In the genomic region with DNA sequence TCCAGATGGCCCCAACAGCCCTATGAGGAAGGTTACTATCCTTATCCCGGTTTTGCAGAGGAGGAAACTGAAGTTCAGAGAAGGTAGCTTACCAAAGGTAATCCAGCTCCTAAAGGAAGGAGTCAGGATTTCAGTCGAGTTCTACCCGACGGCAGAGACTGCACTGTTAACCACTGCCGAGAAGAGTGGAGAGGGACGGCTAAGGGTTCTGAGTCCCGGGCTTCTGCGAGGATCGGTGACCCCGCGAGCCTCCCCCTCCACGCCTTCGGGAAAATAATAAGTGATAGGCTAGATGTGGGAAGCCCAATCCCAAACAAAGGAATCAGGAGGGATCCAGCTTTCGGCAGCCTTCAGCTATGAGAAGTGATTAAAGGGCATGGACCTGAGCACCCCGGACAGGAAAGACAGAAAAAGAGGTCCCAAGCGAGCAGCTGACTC, we compare ENCODE assay signal across 9 cellular contexts. TPM values are rescaled to one million over a fixed set of nuclear protein-coding genes. Genes with fewer than 3 reads are reported as not detected.
DNase-seq lines count a peak whose midpoint lies in the region; ATAC-seq, FAIRE-seq and TF ChIP-seq lines count a peak whose summit lies in the region.
"Had no signal": no experiment of that assay in that cellular context is flagged by ENCODE, and none has a peak within 500 bp of the region (broad histone marks: within the 10 kb centered on the region; RNA-seq: fewer than 3 reads in every experiment).

No MANE protein-coding gene starts in this region.

- no peak for FAIRE-seq in pancreas (lab: Jason Lieb, UNC)

- DNase-seq in OCI-LY7 (ENCODE audit: low spot score), result no peak
- DNase-seq in esophagus squamous epithelium (lab: John Stamatoyannopoulos, UW), result no peak
- DNase-seq in pancreas, result no peak
- no peak for DNase-seq in KG1 (lab: John Stamatoyannopoulos, UW)
- DNase-seq in activated CD4-positive, alpha-beta T cell treated with anti-CD3 and anti-CD28 coated beads, Interleukin-2, amount 50 U/mL, for 48 hours, result no peak
- no peak for DNase-seq in midbrain (lab: John Stamatoyannopoulos, UW)

- H3K79me2 ChIP-seq in OCI-LY7 (ENCODE audit: insufficient read depth, low read depth, low read length), result no peaks in the 10 kb centered on the region

- ATAC-seq in GM19455 (IDR thresholded peaks at IDR 0.05; ENCODE audit: unreplicated experiment) (peak; percentile 3), pancreas (peak in 3 of 4 donors; percentile 0)

- peak overlapping the region; percentile 73 for H3K4me3 ChIP-seq in OCI-LY7 (ENCODE audit: low read depth, low read length, poor library complexity, severe bottlenecking)
- H3K4me3 ChIP-seq in esophagus squamous epithelium, result peak overlapping the region; percentile 63 to 92 (median 78)
- peak overlapping the region; percentile 36 to 65 (median 54) for H3K4me3 ChIP-seq in pancreas

- no peaks in the 10 kb centered on the region for H4K20me1 ChIP-seq in OCI-LY7 (ENCODE audit: insufficient read depth, low read length)

- POLR2A ChIA-PET in OCI-LY7 (lab: Charles Lee), result interaction anchor here (0.5 to 4.3 kb wide), 10 partner anchors 9 to 315 kb away, joined by 3 to 27 read pairs (median 5); a partner anchor contains a TSS

- H3K27ac ChIP-seq in 22Rv1 (peak overlapping the region; percentile 81), OCI-LY7 (ENCODE audit: low read depth, low read length, poor library complexity, severe bottlenecking) (no peak overlapping the region), esophagus squamous epithelium (peak overlapping the region; percentile 95 to 98 (median 98)), pancreas (peak overlapping the region; percentile 92 to 98 (median 97))

- intact Hi-C loops in OCI-LY7 (cut with micrococcal nuclease; ENCODE audit: unreplicated experiment), result loop anchor here (2.0 kb wide), 1 partner anchor 21 kb away; no protein-coding TSS in a partner anchor
- intact Hi-C loops in esophagus squamous epithelium (cut with DNase I), result no loop called here
- intact Hi-C loops in pancreas (cut with DNase I), result no loop called here

- no TSS peak for BruUV-seq in OCI-LY7 (replicated peaks; lab: Mats Ljungman, UMichigan)

- WGBS in esophagus squamous epithelium, 2 donors, result 1% methylated on average over 14 to 15 of the region's 16 CpGs
- WGBS in pancreas, 2 donors, result 1% methylated on average over 16 of the region's 16 CpGs

- H3K36me3 ChIP-seq in OCI-LY7 (ENCODE audit: insufficient read depth, low read length) (no peaks in the 10 kb centered on the region), esophagus squamous epithelium (no peaks in the 10 kb centered on the region), pancreas (no peaks in the 10 kb centered on the region)

- H2AFZ ChIP-seq in OCI-LY7 (ENCODE audit: low read length), result peak overlapping the region; percentile 56; the same call in 1 of the 2 replicates

- H3K4me1 ChIP-seq in OCI-LY7 (ENCODE audit: insufficient read depth, low read length, poor library complexity, severe bottlenecking), result peaks cover 54% of the 10 kb centered on the region
- H3K4me1 ChIP-seq in esophagus squamous epithelium, result peaks cover 14 to 57% (median 25%) of the 10 kb centered on the region in 3 donors
- H3K4me1 ChIP-seq in pancreas, result peaks cover 0 to 21% (median 0%) of the 10 kb centered on the region in 3 donors

- no peak for TF ChIP-seq POLR2A in esophagus squamous epithelium (IDR thresholded peaks at IDR 0.05)

- TF ChIP-seq CTCF in 22Rv1 (IDR thresholded peaks at IDR 0.05) (no peak), OCI-LY7 (conservative IDR thresholded peaks at IDR 0.05; ENCODE audit: low read length) (no peak), esophagus squamous epithelium (IDR thresholded peaks at IDR 0.05) (no peak), pancreas (IDR thresholded peaks at IDR 0.05) (no peak)

- H3K27me3 ChIP-seq in esophagus squamous epithelium (no peaks in the 10 kb centered on the region), pancreas (no peaks in the 10 kb centered on the region)

- CTCF ChIA-PET in OCI-LY7 (lab: Charles Lee; ENCODE audit: unreplicated experiment), result interaction anchor here (0.6 to 1.1 kb wide), 2 partner anchors 23 to 52 kb away, joined by 3 to 4 read pairs; no protein-coding TSS in a partner anchor

- no peaks in the 10 kb centered on the region for H3K9me2 ChIP-seq in OCI-LY7 (ENCODE audit: insufficient read depth, low read length)

- H3K9me3 ChIP-seq in OCI-LY7 (ENCODE audit: low read length) (no peaks in the 10 kb centered on the region), esophagus squamous epithelium (no peaks in the 10 kb centered on the region), pancreas (no peaks in the 10 kb centered on the region)

- peak overlapping the region; percentile 84 for H3K4me2 ChIP-seq in OCI-LY7 (ENCODE audit: low read length)

RNA-seq across cellular contexts. Expression of a gene that starts 0.6 kb away (rescaled TPM):
- 5.5 and 6.6 TPM in 2 replicates for total RNA-seq in OCI-LY7 (2014; rRNA removed; shearing (Covaris generic))
- total RNA-seq in OCI-LY7 (2022), result 8.1 and 8.9 TPM in 2 replicates
- 1 to 10 TPM; 3.2 to 5.8 (median 4.0) TPM for total RNA-seq in esophagus squamous epithelium
- total RNA-seq in pancreas, result 1 to 10 TPM; 2.6 to 5.4 (median 3.7) TPM
- 10 to 100 TPM in 1 of 2 donors, 1 to 10 TPM in 1; 5.5 to 10.4 TPM for polyA plus RNA-seq in pancreas

RNA-seq across cellular contexts. Expression of a gene that starts 0.8 kb away (rescaled TPM):
- 5.3 and 7.8 TPM in 2 replicates for total RNA-seq in OCI-LY7 (2014; rRNA removed; shearing (Covaris generic))
- total RNA-seq in OCI-LY7 (2022), result 7.9 and 8.9 TPM in 2 replicates
- 1 to 10 TPM in 1 of 4 donors, not detected in 3; 1.3 TPM for total RNA-seq in esophagus squamous epithelium
- total RNA-seq in pancreas, result 1 to 10 TPM in 3 of 6 donors, under 1 TPM in 3; 0.42 to 2.9 (median 1.1) TPM
- polyA plus RNA-seq in pancreas, result 10 to 100 TPM in 1 of 2 donors, 1 to 10 TPM in 1; 5.6 to 10.7 TPM

RNA-seq across cellular contexts. Expression of a gene that starts 57.3 kb away (rescaled TPM):
- not detected in 2 replicates for total RNA-seq in OCI-LY7 (2014; rRNA removed; shearing (Covaris generic))
- total RNA-seq in OCI-LY7 (2022), result not detected in 2 replicates
- not detected for total RNA-seq in esophagus squamous epithelium
- not detected for total RNA-seq in pancreas
- not detected for polyA plus RNA-seq in pancreas
- total RNA-seq: myocyte had no signal
